ENCODE assay signal across 9 cellular contexts in genomic region chrX:10818651-10819050, GRCh38.
"Had no signal": no experiment of that assay in that cellular context is flagged by ENCODE, and none has a peak within 500 bp of the region (broad histone marks: within the 10 kb centered on the region; RNA-seq: fewer than 3 reads in every experiment).

No MANE protein-coding gene starts in this region.

- H3K9me3 ChIP-seq: HAP-1 had no signal

- H3K4me3 ChIP-seq: GM23248, HAP-1 had no signal

- ATAC-seq: HCT116, HepG2 had no signal

- FAIRE-seq: HepG2 had no signal

- DNase-seq: GM23248, GOT3, H7, HFFc6 had no signal

- H3K27ac Mint-ChIP-seq: HFFc6, IgD-negative memory B cell had no signal

- H3K4me1 ChIP-seq: HAP-1 had no signal

- H3K27me3 Mint-ChIP-seq: IgD-negative memory B cell had no signal

- H3K36me3 Mint-ChIP-seq: IgD-negative memory B cell had no signal

- H3K9me3 Mint-ChIP-seq: HFFc6, IgD-negative memory B cell had no signal

- H2AFZ ChIP-seq: GM23248 had no signal

- H3K36me3 ChIP-seq: HAP-1 had no signal

- H3K27ac ChIP-seq: GM23248, HL-60 had no signal

- H3K9ac ChIP-seq: GM23248 had no signal

- H3K4me3 Mint-ChIP-seq: HFFc6, IgD-negative memory B cell had no signal

- H3K4me1 Mint-ChIP-seq: IgD-negative memory B cell had no signal
